ENCODE assay signal across 4 cellular contexts in genomic region chr4:167629272-167629671, GRCh38.
"Had no signal": no experiment of that assay in that cellular context is flagged by ENCODE, and none has a peak within 500 bp of the region (broad histone marks: within the 10 kb centered on the region; RNA-seq: fewer than 3 reads in every experiment).

No MANE protein-coding gene starts in this region.

- H3K9ac ChIP-seq: KMS-11 had no signal

- ATAC-seq: HepG2, K562 had no signal

- H3K27ac ChIP-seq: HL-60, KMS-11 had no signal

- H3K4me3 ChIP-seq: K562 had no signal

- H3K4me2 ChIP-seq: KMS-11 had no signal
